ENCODE assay signal across 12 cellular contexts in the genomic region with DNA sequence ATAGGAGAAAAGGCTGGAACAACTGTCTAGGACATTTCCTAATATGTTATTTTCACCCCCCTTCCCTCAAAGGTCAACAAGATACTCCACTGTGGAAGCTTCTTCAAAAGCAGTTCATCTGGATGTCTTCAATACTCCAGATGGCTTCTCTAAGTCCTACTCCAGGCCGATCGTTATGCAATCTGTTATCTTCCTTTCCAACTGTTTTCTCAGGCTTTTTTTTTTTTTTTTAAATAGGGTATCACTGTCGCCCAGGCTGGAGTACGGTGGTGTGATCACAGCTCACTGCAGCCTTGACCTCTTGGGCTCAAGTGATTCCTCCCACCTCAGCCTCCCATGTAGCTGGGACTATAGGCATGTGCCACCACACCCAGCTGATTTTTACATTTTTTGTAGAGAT. TPM values are rescaled to one million over a fixed set of nuclear protein-coding genes. Genes with fewer than 3 reads are reported as not detected.
DNase-seq lines count a peak whose midpoint lies in the region; ATAC-seq, FAIRE-seq and TF ChIP-seq lines count a peak whose summit lies in the region.
"Had no signal": no experiment of that assay in that cellular context is flagged by ENCODE, and none has a peak within 500 bp of the region (broad histone marks: within the 10 kb centered on the region; RNA-seq: fewer than 3 reads in every experiment).

No MANE protein-coding gene starts in this region.

- BruUV-seq in PC-3 (replicated peaks; lab: Mats Ljungman, UMichigan), result no TSS peak

- TF ChIP-seq CTCF in D721Med (IDR thresholded peaks at IDR 0.05; ENCODE audit: insufficient read depth, missing control alignments), result no peak
- TF ChIP-seq CTCF in PC-3 (conservative IDR thresholded peaks at IDR 0.05; ENCODE audit: low read depth, low read length), result no peak

- peaks cover 82% of the 10 kb centered on the region for H3K79me2 ChIP-seq in PC-3 (ENCODE audit: low read length)

- FAIRE-seq in D721Med (lab: Jason Lieb, UNC), result peak; percentile 70

- intact Hi-C loops in PC-3 (cut with micrococcal nuclease), result no loop called here

- H3K27me3 ChIP-seq in PC-3 (ENCODE audit: low read length) (no peaks in the 10 kb centered on the region), mucosa of stomach (ENCODE audit: control insufficient read depth, insufficient read depth, low read length) (no peaks in the 10 kb centered on the region)

- no peak for TF ChIP-seq POLR2A in erythroblast (IDR thresholded peaks at IDR 0.05; ENCODE audit: low read length)

- H3K36me3 Mint-ChIP-seq in T-helper 17 cell (ENCODE audit: low read depth), result no peaks in the 10 kb centered on the region
- H3K36me3 Mint-ChIP-seq: brain had no signal

- no peak overlapping the region for H2AFZ ChIP-seq in PC-3 (ENCODE audit: low read length)

- no peak for ATAC-seq in PC-3
- no peak for ATAC-seq in T-helper 17 cell

- H3K9ac ChIP-seq in PC-3 (ENCODE audit: low read length), result peak overlapping the region; percentile 69
- peak overlapping the region; percentile 56 for H3K9ac ChIP-seq in mucosa of stomach (ENCODE audit: low read length)

- H3K9me3 ChIP-seq in PC-3 (ENCODE audit: low read length) (no peaks in the 10 kb centered on the region), mucosa of stomach (ENCODE audit: control insufficient read depth, low read length) (no peaks in the 10 kb centered on the region), T-helper 17 cell (ENCODE audit: control insufficient read depth, low read length, poor library complexity, severe bottlenecking) (no peaks in the 10 kb centered on the region)

- no peak overlapping the region for H3K4me3 Mint-ChIP-seq in T-helper 17 cell
- H3K4me3 Mint-ChIP-seq: brain had no signal

- H3K4me3 ChIP-seq in PC-3 (ENCODE audit: low read length) (no peak overlapping the region), mucosa of stomach (ENCODE audit: low read length) (no peak overlapping the region)

- H3K27ac Mint-ChIP-seq in T-helper 17 cell, result no peak overlapping the region

- H3F3A ChIP-seq in PC-3 (ENCODE audit: low read length, unreplicated experiment), result no peaks in the 10 kb centered on the region

- H3K4me1 Mint-ChIP-seq in T-helper 17 cell, result no peaks in the 10 kb centered on the region

- no peaks in the 10 kb centered on the region for H4K20me1 ChIP-seq in PC-3 (ENCODE audit: low read length)

- CTCF ChIA-PET in PC-3 (lab: Charles Lee), result no interaction called here

- H3K4me1 ChIP-seq in PC-3 (ENCODE audit: insufficient read depth, low read length), result peaks cover 77% of the 10 kb centered on the region
- H3K4me1 ChIP-seq in mucosa of stomach (ENCODE audit: control insufficient read depth, insufficient read depth, low read length), result peaks cover 91% of the 10 kb centered on the region

- no peaks in the 10 kb centered on the region for H3K9me2 ChIP-seq in PC-3 (replicated peaks; ENCODE audit: low read length)

- H3K36me3 ChIP-seq in PC-3 (ENCODE audit: low read depth, low read length), result no peaks in the 10 kb centered on the region
- no peaks in the 10 kb centered on the region for H3K36me3 ChIP-seq in mucosa of stomach (ENCODE audit: control insufficient read depth, insufficient read depth, low read length)

- H3K27ac ChIP-seq in PC-3 (ENCODE audit: low read length), result peak overlapping the region; percentile 94

- DNase-seq in D721Med (ENCODE audit: insufficient read length, low spot score) (no peak), PC-3 (no peak), erythroblast (lab: John Stamatoyannopoulos, UW) (peak; percentile 92 to 94), NCI-H1930 (lab: John Stamatoyannopoulos, UW) (no peak), T-helper 17 cell (no peak), SHP77 (lab: John Stamatoyannopoulos, UW) (no peak)
- no peak for DNase-seq in activated CD4-positive, alpha-beta T cell treated with anti-CD3 and anti-CD28 coated beads, Interleukin-2, amount 50 U/mL, for 48 hours
- DNase-seq: AML-193, NCI-H2029, posterior cingulate gyrus had no signal

- peak overlapping the region; percentile 75 for H3K4me2 ChIP-seq in PC-3 (ENCODE audit: low read length)

- POLR2A ChIA-PET in PC-3 (lab: Charles Lee; ENCODE audit: unreplicated experiment), result no interaction called here

- no peaks in the 10 kb centered on the region for H3K27me3 Mint-ChIP-seq in T-helper 17 cell

RNA-seq across cellular contexts. Expression of a gene that starts 26.3 kb away (rescaled TPM):
- total RNA-seq in PC-3 (2014; rRNA removed), result 18.4 and 24.8 TPM in 2 replicates
- not detected for total RNA-seq in T-helper 17 cell

Comparison
In these comparisons a context has a peak if more than half of its experiments do, and no peak if none do; other contexts are left out.
1. DNase-seq: peak in erythroblast (2 of 2); none in D721Med (single experiment), PC-3 (single experiment), activated CD4-positive, alpha-beta T cell treated with anti-CD3 and anti-CD28 coated beads, Interleukin-2, amount 50 U/mL, for 48 hours (0 of 2), NCI-H1930 (0 of 2), T-helper 17 cell (0 of 3) and SHP77 (0 of 2).
2. RNA of a gene that starts 26.3 kb away (total RNA-seq): 18.4 to 24.8 TPM in PC-3; not detected in T-helper 17 cell; every median in the first group is over 10 times any median in the second.